ENCODE assay signal across 21 cellular contexts in the genomic region with DNA sequence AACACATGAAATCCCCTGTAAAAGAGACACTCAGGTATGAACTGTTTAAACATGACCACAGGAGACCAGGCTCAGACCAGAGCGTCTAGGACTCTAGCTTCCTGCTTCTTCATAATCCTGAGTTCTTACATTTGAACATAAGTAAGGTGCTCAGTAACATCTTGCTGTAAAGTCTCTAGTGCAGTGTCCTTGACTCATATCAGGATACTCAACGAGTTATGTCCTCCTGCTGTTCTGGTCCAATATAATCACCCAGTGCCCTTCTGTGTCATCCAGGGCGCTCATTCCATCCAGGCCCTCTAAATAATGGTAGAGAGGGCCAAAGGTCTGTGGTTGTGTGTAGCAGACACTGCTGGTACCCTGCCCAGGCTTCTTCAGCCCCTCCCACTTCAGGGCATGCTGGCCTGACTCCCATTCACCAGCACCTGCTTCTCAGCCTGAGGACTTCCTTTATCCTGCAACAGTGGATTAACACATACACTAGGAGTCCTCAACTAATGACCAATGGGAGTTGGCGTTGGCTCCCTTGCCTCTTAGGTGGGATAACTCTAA.
"Had no signal": no experiment of that assay in that cellular context is flagged by ENCODE, and none has a peak within 500 bp of the region (broad histone marks: within the 10 kb centered on the region; RNA-seq: fewer than 3 reads in every experiment).

No MANE protein-coding gene starts in this region.

- H3K27me3 Mint-ChIP-seq: dendritic cell treated with granulocyte-macrophage colony-stimulating factor and Interleukin-4, amounts not matched to agents 40 ng/mL and 50 ng/mL, for 4 days had no signal

- H3K9me3 ChIP-seq: thyroid gland had no signal

- ATAC-seq: sciatic nerve; stimulated activated effector memory CD8-positive, alpha-beta T cell treated with anti-CD3 and anti-CD28 coated beads, Interleukin-12 subunit alpha, Interleukin-12 subunit beta, amount 100 ng/mL, for 72 hours had no signal

- H3K4me1 Mint-ChIP-seq: memory B cell; nephron; neural progenitor cell; stimulated activated effector memory CD8-positive, alpha-beta T cell treated with anti-CD3 and anti-CD28 coated beads, Interleukin-12 subunit alpha, Interleukin-12 subunit beta, amount 100 ng/mL, for 72 hours had no signal

- H3K36me3 Mint-ChIP-seq: neural progenitor cell; stimulated activated effector memory CD8-positive, alpha-beta T cell treated with anti-CD3 and anti-CD28 coated beads, Interleukin-12 subunit alpha, Interleukin-12 subunit beta, amount 100 ng/mL, for 72 hours had no signal

- H3K27ac ChIP-seq: epithelial cell of prostate, neural progenitor cell, parathyroid adenoma, stomach, thyroid gland had no signal

- H3K4me3 Mint-ChIP-seq: dendritic cell treated with granulocyte-macrophage colony-stimulating factor and Interleukin-4, amounts not matched to agents 40 ng/mL and 50 ng/mL, for 4 days; endodermal cell; memory B cell; nephron; neural progenitor cell; stimulated activated effector memory CD8-positive, alpha-beta T cell treated with anti-CD3 and anti-CD28 coated beads, Interleukin-12 subunit alpha, Interleukin-12 subunit beta, amount 100 ng/mL, for 72 hours; type B pancreatic cell had no signal

- H3K27me3 ChIP-seq: neural progenitor cell, stomach, thyroid gland had no signal

- H3K4me1 ChIP-seq: neural progenitor cell, parathyroid adenoma, stomach, thyroid gland had no signal

- FAIRE-seq: colon, frontal cortex, keratinocyte had no signal

- H3K36me3 ChIP-seq: neural progenitor cell, stomach, thyroid gland had no signal

- H3K4me3 ChIP-seq: lung, neural progenitor cell, stomach, thyroid gland had no signal

- H3K27ac Mint-ChIP-seq: dendritic cell treated with granulocyte-macrophage colony-stimulating factor and Interleukin-4, amounts not matched to agents 40 ng/mL and 50 ng/mL, for 4 days; endodermal cell; memory B cell; nephron; neural progenitor cell; progenitor cell of endocrine pancreas; stimulated activated effector memory CD8-positive, alpha-beta T cell treated with anti-CD3 and anti-CD28 coated beads, Interleukin-12 subunit alpha, Interleukin-12 subunit beta, amount 100 ng/mL, for 72 hours; type B pancreatic cell had no signal

- DNase-seq: effector CD8-positive, alpha-beta T cell; endodermal cell; stimulated activated CD4-positive, alpha-beta T cell treated with anti-CD3 and anti-CD28 coated beads, Interleukin-2, amount 100 ng/mL, for 24 hours; stimulated activated CD4-positive, alpha-beta T cell treated with anti-CD3 and anti-CD28 coated beads, Interleukin-4, amount 100 ng/mL, for 24 hours; stimulated activated naive CD4-positive, alpha-beta T cell treated with Interleukin-2 at 50 U/mL for 16 hours; stomach; thyroid gland had no signal
